In the genomic region with DNA sequence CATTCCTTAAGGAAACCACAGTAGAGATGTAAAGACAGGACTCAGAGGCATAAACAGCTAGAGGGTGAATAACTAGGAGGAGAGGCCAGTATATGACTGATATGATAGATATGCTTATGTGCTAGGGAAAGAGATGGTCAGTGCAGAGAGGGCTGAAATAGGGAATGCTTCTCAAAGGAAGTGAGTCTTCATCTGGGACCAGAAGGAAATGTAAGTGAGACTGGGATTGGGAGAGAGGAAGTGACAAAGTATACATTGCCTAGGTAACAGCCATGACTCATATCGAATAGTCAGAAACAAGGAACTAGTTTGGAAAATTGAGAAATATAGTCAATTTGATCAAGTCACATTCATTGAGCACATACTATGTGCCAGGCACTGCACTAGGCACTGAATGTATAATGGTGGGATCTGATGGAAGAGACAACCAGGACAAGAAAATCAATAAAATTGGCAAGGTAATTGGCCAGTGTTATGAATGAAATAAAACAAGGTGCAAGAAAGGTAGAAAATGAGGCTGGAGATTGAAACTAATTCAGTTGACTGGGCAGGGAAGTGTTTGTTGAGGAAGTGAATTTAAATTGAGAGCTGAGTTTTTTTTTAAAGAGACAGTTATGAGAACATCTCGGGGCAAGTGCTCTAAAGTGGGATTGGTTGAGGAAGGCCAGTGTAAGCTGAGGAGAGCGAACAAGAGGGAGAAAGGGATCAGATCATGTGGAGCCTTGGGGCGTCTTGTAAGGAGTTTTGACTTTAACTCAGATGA, we compare ENCODE assay signal across 9 cellular contexts. TPM values are rescaled to one million over a fixed set of nuclear protein-coding genes. Genes with fewer than 3 reads are reported as not detected.
A peak's percentile ranks its signal among the peaks of the same experiment; 100 is the strongest.
DNase-seq lines count a peak whose midpoint lies in the region; ATAC-seq and TF ChIP-seq lines count a peak whose summit lies in the region.
"Had no signal": no experiment of that assay in that cellular context is flagged by ENCODE, and none has a peak within 500 bp of the region (broad histone marks: within the 10 kb centered on the region; RNA-seq: fewer than 3 reads in every experiment).

No MANE protein-coding gene starts in this region.

- H3K79me2 ChIP-seq in Loucy (ENCODE audit: insufficient read depth, low read length): peaks cover 48% of the 10 kb centered on the region

- DNase-seq in DMS53 (lab: John Stamatoyannopoulos, UW): peak; percentile 63
- DNase-seq in amniotic epithelial cell (ENCODE audit: low read depth): peak; percentile 49
- no peak for DNase-seq in HuH-7 (ENCODE audit: low spot score)
- DNase-seq in thyroid gland: no peak

- H3K4me3 ChIP-seq in Loucy (ENCODE audit: low read length, poor library complexity, severe bottlenecking): peak overlapping the region; percentile 53
- peak overlapping the region in 1 of 2 donors; percentile 23 for H3K4me3 ChIP-seq in mucosa of rectum (ENCODE audit: low read length in 2 of 2)
- H3K4me3 ChIP-seq in thyroid gland (replicated peaks in 1 of 3): no peak overlapping the region

- H2AFZ ChIP-seq in Loucy (ENCODE audit: low read length): no peak overlapping the region

- ATAC-seq in GM19023 (IDR thresholded peaks at IDR 0.05; ENCODE audit: unreplicated experiment) (no peak), GM21723 (IDR thresholded peaks at IDR 0.05; ENCODE audit: unreplicated experiment) (no peak)
- ATAC-seq: Panc1 had no signal

- TF ChIP-seq CTCF in Loucy (conservative IDR thresholded peaks at IDR 0.05; ENCODE audit: low read length) (no peak), thyroid gland (IDR thresholded peaks at IDR 0.05) (no peak)

- H3K9me3 ChIP-seq in Loucy (ENCODE audit: insufficient read depth, low read depth, low read length) (no peaks in the 10 kb centered on the region), mucosa of rectum (ENCODE audit: control insufficient read depth in 2 of 2, low read length in 2 of 2) (no peaks in the 10 kb centered on the region), thyroid gland (no peaks in the 10 kb centered on the region)

- intact Hi-C loops in thyroid gland (cut with DNase I): no loop called here

- H4K20me1 ChIP-seq in Loucy (ENCODE audit: insufficient read depth, low read length, poor library complexity, severe bottlenecking): no peaks in the 10 kb centered on the region

- peak overlapping the region; percentile 11 to 32 for H3K27ac ChIP-seq in mucosa of rectum (ENCODE audit: low read depth in 2 of 2, low read length in 2 of 2)
- H3K27ac ChIP-seq in thyroid gland: no peak overlapping the region

- H3K9ac ChIP-seq in Loucy (ENCODE audit: low read depth, low read length, poor library complexity, severe bottlenecking) (peak overlapping the region; percentile 47), mucosa of rectum (ENCODE audit: low read depth in 1 of 2, low read length in 2 of 2) (no peak overlapping the region)

- H3K4me2 ChIP-seq in Loucy (ENCODE audit: low read depth, low read length, poor library complexity, severe bottlenecking): peak overlapping the region; percentile 73

- peaks cover 75% of the 10 kb centered on the region for H3K4me1 ChIP-seq in Loucy (ENCODE audit: insufficient read depth, low read length, poor library complexity, severe bottlenecking)
- H3K4me1 ChIP-seq in mucosa of rectum (ENCODE audit: control insufficient read depth in 2 of 2, insufficient read depth in 2 of 2, low read length in 2 of 2): peaks cover 12 to 14% of the 10 kb centered on the region in 2 donors
- H3K4me1 ChIP-seq in thyroid gland: peaks cover 4 to 27% of the 10 kb centered on the region in 2 donors

- H3K9me2 ChIP-seq in Loucy (replicated peaks; ENCODE audit: low read depth, low read length): no peaks in the 10 kb centered on the region

- WGBS in thyroid gland, 2 donors: 77 to 80% methylated on average over 4 of the region's 4 CpGs

- no peak for TF ChIP-seq POLR2A in thyroid gland (IDR thresholded peaks at IDR 0.05)

- H3K27me3 ChIP-seq in Loucy (ENCODE audit: insufficient read depth, low read length, poor library complexity, severe bottlenecking): no peaks in the 10 kb centered on the region
- no peaks in the 10 kb centered on the region for H3K27me3 ChIP-seq in mucosa of rectum (ENCODE audit: control insufficient read depth in 2 of 2, insufficient read depth in 2 of 2, low read length in 2 of 2)
- no peaks in the 10 kb centered on the region for H3K27me3 ChIP-seq in thyroid gland

- no peaks in the 10 kb centered on the region; the same call in 1 of the 2 replicates for H3F3A ChIP-seq in Loucy (ENCODE audit: low read depth)

- H3K36me3 ChIP-seq in Loucy (ENCODE audit: insufficient read depth, low read length): no peaks in the 10 kb centered on the region
- H3K36me3 ChIP-seq in mucosa of rectum (ENCODE audit: control insufficient read depth in 2 of 2, insufficient read depth in 2 of 2, low read length in 2 of 2): peaks cover 11 to 12% of the 10 kb centered on the region in 2 donors
- H3K36me3 ChIP-seq in thyroid gland: no peaks in the 10 kb centered on the region

RNA-seq across cellular contexts. Expression of a gene that starts 4.3 kb away (rescaled TPM):
- total RNA-seq in thyroid gland: 10 to 100 TPM in 3 of 4 donors, 1 to 10 TPM in 1; 9.2 to 19.2 (median 14.0) TPM

RNA-seq across cellular contexts. Expression of a gene that starts 55.3 kb away (rescaled TPM):
- total RNA-seq in thyroid gland: 10 to 100 TPM; 35.0 to 59.9 (median 45.2) TPM

Comparison
In these comparisons a context has a peak if more than half of its experiments do, and no peak if none do; other contexts are left out.
1. DNase-seq: peak in DMS53 (single experiment) and amniotic epithelial cell (single experiment); none in HuH-7 (single experiment) and thyroid gland (0 of 2).
2. H3K27ac ChIP-seq: peak in mucosa of rectum (2 of 2); none in thyroid gland (0 of 3).